In genomic region chr11:44467931-44468330, GRCh38 we compare ENCODE assay signal across 21 cellular contexts.
"Had no signal": no experiment of that assay in that cellular context is flagged by ENCODE, and none has a peak within 500 bp of the region (broad histone marks: within the 10 kb centered on the region; RNA-seq: fewer than 3 reads in every experiment).

No MANE protein-coding gene starts in this region.

- H3K36me3 Mint-ChIP-seq: stimulated activated effector memory CD8-positive, alpha-beta T cell treated with anti-CD3 and anti-CD28 coated beads, Interleukin-12 subunit alpha, Interleukin-12 subunit beta, amount 100 ng/mL, for 72 hours had no signal

- DNase-seq: erythroblast; foreskin melanocyte; heart left ventricle; hippocampal formation; left colon; left ventricle myocardium superior; mesenchymal stem cell; naive B cell; psoas muscle; retina; right lobe of liver; stimulated activated CD4-positive, alpha-beta T cell treated with anti-CD3 and anti-CD28 coated beads, Interleukin-4, amount 100 ng/mL, for 1 hour; stimulated activated CD8-positive, alpha-beta memory T cell treated with anti-CD3 and anti-CD28 coated beads, Interleukin-4, amount 100 ng/mL, for 48 hours; tibial artery had no signal

- H3K27me3 ChIP-seq: heart left ventricle, right lobe of liver had no signal

- H3K36me3 ChIP-seq: heart left ventricle, neutrophil, right lobe of liver, tibial artery had no signal

- ATAC-seq: left colon; psoas muscle; right lobe of liver; stimulated activated effector memory CD8-positive, alpha-beta T cell treated with anti-CD3 and anti-CD28 coated beads, Interleukin-12 subunit alpha, Interleukin-12 subunit beta, amount 100 ng/mL, for 72 hours had no signal

- H3K9me3 Mint-ChIP-seq: stimulated activated effector memory CD8-positive, alpha-beta T cell treated with anti-CD3 and anti-CD28 coated beads, Interleukin-12 subunit alpha, Interleukin-12 subunit beta, amount 100 ng/mL, for 72 hours had no signal

- H3K9me3 ChIP-seq: neutrophil, psoas muscle, right lobe of liver had no signal

- H3K4me1 ChIP-seq: psoas muscle, tibial artery had no signal

- H3K4me1 Mint-ChIP-seq: naive B cell; stimulated activated effector memory CD8-positive, alpha-beta T cell treated with anti-CD3 and anti-CD28 coated beads, Interleukin-12 subunit alpha, Interleukin-12 subunit beta, amount 100 ng/mL, for 72 hours had no signal

- H3K4me3 ChIP-seq: heart left ventricle, lung, psoas muscle, right lobe of liver, tibial artery had no signal

- H3K27ac ChIP-seq: heart left ventricle, neutrophil, psoas muscle, right lobe of liver, tibial artery had no signal

- H3K27ac Mint-ChIP-seq: dendritic cell treated with granulocyte-macrophage colony-stimulating factor and Interleukin-4, amounts not matched to agents 40 ng/mL and 50 ng/mL, for 4 days; endodermal cell; naive B cell; nephron; stimulated activated effector memory CD8-positive, alpha-beta T cell treated with anti-CD3 and anti-CD28 coated beads, Interleukin-12 subunit alpha, Interleukin-12 subunit beta, amount 100 ng/mL, for 72 hours; stimulated activated naive CD8-positive, alpha-beta T cell treated with anti-CD3 and anti-CD28 coated beads, Interleukin-15, Interleukin-2, amounts not matched to agents 100 ng/mL and 50 ng/mL, for 24 hours had no signal

- H3K4me3 Mint-ChIP-seq: dendritic cell treated with granulocyte-macrophage colony-stimulating factor and Interleukin-4, amounts not matched to agents 40 ng/mL and 50 ng/mL, for 4 days; endodermal cell; naive B cell; nephron; stimulated activated effector memory CD8-positive, alpha-beta T cell treated with anti-CD3 and anti-CD28 coated beads, Interleukin-12 subunit alpha, Interleukin-12 subunit beta, amount 100 ng/mL, for 72 hours; stimulated activated naive CD8-positive, alpha-beta T cell treated with anti-CD3 and anti-CD28 coated beads, Interleukin-15, Interleukin-2, amounts not matched to agents 100 ng/mL and 50 ng/mL, for 24 hours had no signal
